In the genomic region with DNA sequence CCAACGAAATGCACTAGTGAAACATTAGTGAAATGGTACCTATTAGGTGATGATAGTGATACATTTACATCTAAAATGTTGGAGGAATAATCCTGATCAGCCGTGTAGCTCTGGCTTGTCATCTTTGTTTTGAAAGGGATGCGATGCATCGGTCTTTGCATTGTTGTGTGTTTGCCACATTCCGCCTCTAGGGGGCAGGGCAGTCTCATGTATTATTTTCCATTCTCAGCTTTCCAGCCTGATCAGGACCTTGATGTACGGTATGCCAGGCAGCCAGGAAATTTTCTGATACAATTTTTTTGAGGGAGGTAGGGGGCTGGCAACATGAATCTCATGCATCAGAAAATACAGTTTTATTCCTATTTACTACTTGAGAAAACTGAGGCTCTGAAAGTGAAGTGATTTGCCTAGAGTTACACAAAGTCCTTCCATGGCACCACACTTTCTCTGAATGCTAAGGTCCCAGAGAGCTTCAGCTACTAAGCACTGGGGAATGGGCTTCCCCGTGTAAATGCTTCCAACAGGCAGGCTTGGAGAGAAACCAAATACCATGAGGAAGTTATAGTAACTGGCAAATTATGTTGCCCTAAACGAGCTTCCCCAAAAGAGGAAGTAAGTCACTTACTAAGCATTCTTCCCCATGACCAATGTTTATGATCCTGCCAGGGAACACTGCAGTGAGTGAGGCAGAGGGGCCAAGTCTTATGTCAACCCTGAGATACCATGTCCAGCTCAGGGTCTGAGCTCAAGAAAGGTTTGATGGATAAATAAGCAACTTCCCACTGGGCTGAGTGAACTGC, we compare ENCODE assay signal across 8 cellular contexts. TPM values are rescaled to one million over a fixed set of nuclear protein-coding genes. Genes with fewer than 3 reads are reported as not detected.
A peak's percentile ranks its signal among the peaks of the same experiment; 100 is the strongest.
DNase-seq lines count a peak whose midpoint lies in the region; ATAC-seq and TF ChIP-seq lines count a peak whose summit lies in the region.

No MANE protein-coding gene starts in this region.

- peaks cover 4 to 7% of the 10 kb centered on the region in 2 donors for H3K27me3 Mint-ChIP-seq in CD8-positive, alpha-beta memory T cell
- peaks cover 6% of the 10 kb centered on the region for H3K27me3 Mint-ChIP-seq in endodermal cell (ENCODE audit: insufficient read depth)

- no peaks in the 10 kb centered on the region for H3K79me2 ChIP-seq in GM23248 (ENCODE audit: insufficient read depth)

- no peaks in the 10 kb centered on the region for H3K9me3 Mint-ChIP-seq in CD8-positive, alpha-beta memory T cell
- peaks cover 88% of the 10 kb centered on the region for H3K9me3 Mint-ChIP-seq in endodermal cell

- ATAC-seq in HG03280 (IDR thresholded peaks at IDR 0.05; ENCODE audit: unreplicated experiment): no peak

- peak; percentile 83 for TF ChIP-seq CTCF in endodermal cell (conservative IDR thresholded peaks at IDR 0.05)

- no peaks in the 10 kb centered on the region for H4K20me1 ChIP-seq in GM23248 (ENCODE audit: insufficient read depth)

- peak; percentile 38 to 62 (median 41) for DNase-seq in CD8-positive, alpha-beta memory T cell
- peak; percentile 71 for DNase-seq in GM23248
- peak; percentile 18 to 63 for DNase-seq in NCI-H526 (lab: John Stamatoyannopoulos, UW)
- DNase-seq in activated CD8-positive, alpha-beta memory T cell treated with anti-CD3 and anti-CD28 coated beads for 1 hour (ENCODE audit: extremely low read depth in 1 of 2, low read depth in 1 of 2): peak; percentile 30 to 36
- peak; percentile 87 for DNase-seq in endodermal cell
- DNase-seq in midbrain (lab: John Stamatoyannopoulos, UW): peak; percentile 71
- DNase-seq in stimulated activated CD8-positive, alpha-beta memory T cell treated with anti-CD3 and anti-CD28 coated beads, Interleukin-7, amount 100 ng/mL, for 4 hours (ENCODE audit: low read depth in 2 of 2): peak; percentile 31 to 34

- H3K36me3 Mint-ChIP-seq in CD8-positive, alpha-beta memory T cell: no peaks in the 10 kb centered on the region
- H3K36me3 Mint-ChIP-seq in endodermal cell (ENCODE audit: low read depth): no peaks in the 10 kb centered on the region

- 1 to 2% methylated on average over 8 of the region's 8 CpGs for WGBS in GM23248 (ENCODE audit: low coverage in 1 of 2, low lambda C conversion rate in 2 of 2, missing lambda C conversion rate in 2 of 2), 2 experiments
- WGBS in endodermal cell (ENCODE audit: insufficient coverage in 1 of 2, insufficient read length in 1 of 2), 2 experiments: 25% methylated on average over 7 of the region's 8 CpGs; no CpG with 5 or more reads in 1 of the 2 experiments

- no peak overlapping the region for H3K27ac Mint-ChIP-seq in CD8-positive, alpha-beta memory T cell
- no peak overlapping the region for H3K27ac Mint-ChIP-seq in endodermal cell

- in situ Hi-C loops in GM23248 (cut with MboI): no loop called here

- POLR2A ChIA-PET in CD8-positive, alpha-beta memory T cell (lab: Charles Lee): interaction anchor here (0.6 kb wide), 1 partner anchor 298 kb away, joined by 3 read pairs; no protein-coding TSS in a partner anchor

- H3K9me3 ChIP-seq in CD8-positive, alpha-beta memory T cell (ENCODE audit: low read length): no peaks in the 10 kb centered on the region
- H3K9me3 ChIP-seq in GM23248 (ENCODE audit: low read depth): no peaks in the 10 kb centered on the region
- H3K9me3 ChIP-seq in endodermal cell (ENCODE audit: control insufficient read depth, low read length): no peaks in the 10 kb centered on the region

- peak overlapping the region; percentile 68 for H3K4me2 ChIP-seq in GM23248 (ENCODE audit: unreplicated experiment)

- CTCF ChIA-PET in CD8-positive, alpha-beta memory T cell (lab: Charles Lee): interaction anchor here (0.6 to 2.1 kb wide), 14 partner anchors 13 to 169 kb away, joined by 3 to 16 read pairs (median 4); no protein-coding TSS in a partner anchor

- peaks cover 7% of the 10 kb centered on the region; the same call in 1 of the 2 replicates for H3F3A ChIP-seq in GM23248 (ENCODE audit: insufficient read depth)

- H3K9me2 ChIP-seq in GM23248 (ENCODE audit: insufficient read depth): no peaks in the 10 kb centered on the region

- peaks cover 3 to 5% (median 4%) of the 10 kb centered on the region in 3 donors for H3K4me1 Mint-ChIP-seq in CD8-positive, alpha-beta memory T cell
- peaks cover 9% of the 10 kb centered on the region for H3K4me1 Mint-ChIP-seq in endodermal cell

- no peak overlapping the region for H3K4me3 Mint-ChIP-seq in CD8-positive, alpha-beta memory T cell
- H3K4me3 Mint-ChIP-seq in endodermal cell: no peak overlapping the region

- H3K4me3 ChIP-seq in CD8-positive, alpha-beta memory T cell (ENCODE audit: low read length): no peak overlapping the region
- H3K4me3 ChIP-seq in GM23248: peak overlapping the region; percentile 26; the same call in 1 of the 2 replicates
- no peak overlapping the region for H3K4me3 ChIP-seq in endodermal cell (ENCODE audit: low read length)

- no peaks in the 10 kb centered on the region for H3K36me3 ChIP-seq in CD8-positive, alpha-beta memory T cell (ENCODE audit: insufficient read depth, low read length)
- H3K36me3 ChIP-seq in GM23248 (ENCODE audit: low read depth) (no peaks in the 10 kb centered on the region), endodermal cell (ENCODE audit: control insufficient read depth, insufficient read depth, low read length) (no peaks in the 10 kb centered on the region)

- no peak overlapping the region for H3K27ac ChIP-seq in CD8-positive, alpha-beta memory T cell (ENCODE audit: low read depth, low read length)
- peak overlapping the region; percentile 49 for H3K27ac ChIP-seq in GM23248
- no peak overlapping the region for H3K27ac ChIP-seq in endodermal cell (ENCODE audit: low read depth, low read length)

- peak overlapping the region; percentile 36 for H3K9ac ChIP-seq in GM23248
- no peak overlapping the region for H3K9ac ChIP-seq in endodermal cell (ENCODE audit: extremely low read depth, low read length, poor library complexity, severe bottlenecking)

- H2AFZ ChIP-seq in GM23248: no peak overlapping the region

- no peaks in the 10 kb centered on the region for H3K4me1 ChIP-seq in CD8-positive, alpha-beta memory T cell (ENCODE audit: insufficient read depth, low read length)
- H3K4me1 ChIP-seq in GM23248 (ENCODE audit: insufficient read depth): peaks cover 14% of the 10 kb centered on the region
- H3K4me1 ChIP-seq in endodermal cell (ENCODE audit: control insufficient read depth, insufficient read depth, low read length): peaks cover 3% of the 10 kb centered on the region

- no peaks in the 10 kb centered on the region for H3K27me3 ChIP-seq in CD8-positive, alpha-beta memory T cell (ENCODE audit: insufficient read depth, low read length, poor library complexity, severe bottlenecking)
- H3K27me3 ChIP-seq in GM23248 (replicated peaks; ENCODE audit: insufficient read depth) (no peaks in the 10 kb centered on the region), endodermal cell (ENCODE audit: control insufficient read depth, insufficient read depth, low read length, poor library complexity, severe bottlenecking) (peaks cover 4% of the 10 kb centered on the region)

RNA-seq across cellular contexts. Expression of a gene that starts 31.8 kb away (rescaled TPM):
- under 1 TPM; 0.29 to 0.96 TPM for total RNA-seq in CD8-positive, alpha-beta memory T cell
- polyA plus RNA-seq in CD8-positive, alpha-beta memory T cell: 0.35 TPM
- total RNA-seq in GM23248 (2014; rRNA removed; shearing (Covaris generic)): 10.2 and 11.8 TPM in 2 replicates
- 6.0 and 7.1 TPM in 2 replicates for polyA plus RNA-seq in GM23248 (2016; fragmentation: Nextera tagmentation; extraction: Ambion mirVana)
- 10 to 100 TPM; 14.7 to 18.2 TPM for total RNA-seq in endodermal cell
- 7.8 TPM for polyA plus RNA-seq in endodermal cell (2013, experiment 1 of 2)
- polyA plus RNA-seq in endodermal cell (2013, experiment 2 of 2): 8.6 TPM

Comparison
In these comparisons a context has a peak if more than half of its experiments do, and no peak if none do; other contexts are left out.
1. DNase-seq: peak in every context shown above with its lines; median percentile 87 in endodermal cell; 71 in GM23248; 71 in midbrain; 41 in CD8-positive, alpha-beta memory T cell; 40 in NCI-H526; 33 in activated CD8-positive, alpha-beta memory T cell treated with anti-CD3 and anti-CD28 coated beads for 1 hour; 32 in stimulated activated CD8-positive, alpha-beta memory T cell treated with anti-CD3 and anti-CD28 coated beads, Interleukin-7, amount 100 ng/mL, for 4 hours.